Comparison of ENCODE assay signal across 12 cellular contexts in genomic region chr3:134407247-134407640, GRCh38. TPM values are rescaled to one million over a fixed set of nuclear protein-coding genes. Genes with fewer than 3 reads are reported as not detected.
A peak's percentile ranks its signal among the peaks of the same experiment; 100 is the strongest.
DNase-seq lines count a peak whose midpoint lies in the region; ATAC-seq and TF ChIP-seq lines count a peak whose summit lies in the region.
"Had no signal": no experiment of that assay in that cellular context is flagged by ENCODE, and none has a peak within 500 bp of the region (broad histone marks: within the 10 kb centered on the region; RNA-seq: fewer than 3 reads in every experiment).

No MANE protein-coding gene starts in this region.

- H3K9me3 ChIP-seq in ascending aorta, result peaks cover 0 to 3% of the 10 kb centered on the region in 2 donors
- H3K9me3 ChIP-seq in hepatocyte (ENCODE audit: low read depth), result no peaks in the 10 kb centered on the region
- H3K9me3 ChIP-seq in trophoblast cell (ENCODE audit: insufficient read depth, low read depth, low read length), result peaks cover 5% of the 10 kb centered on the region
- H3K9me3 ChIP-seq in T-helper 17 cell (ENCODE audit: control insufficient read depth, low read length, poor library complexity, severe bottlenecking), result no peaks in the 10 kb centered on the region
- H3K9me3 ChIP-seq: neutrophil had no signal

- H4K12ac ChIP-seq in trophoblast cell (ENCODE audit: low read depth, low read length), result peak overlapping the region; percentile 68

- H2AFZ ChIP-seq in hepatocyte (no peak overlapping the region), trophoblast cell (ENCODE audit: insufficient read depth, low read length, poor library complexity) (peak overlapping the region; percentile 80)

- H3K79me1 ChIP-seq in trophoblast cell (ENCODE audit: low read length), result peaks cover 23% of the 10 kb centered on the region

- peaks cover 66% of the 10 kb centered on the region for H3K27me3 Mint-ChIP-seq in T-helper 17 cell
- H3K27me3 Mint-ChIP-seq in effector memory CD8-positive, alpha-beta T cell, result peaks cover 88% of the 10 kb centered on the region in 2 donors

- H2AK5ac ChIP-seq in trophoblast cell (ENCODE audit: low read length), result peak overlapping the region; percentile 39

- H3K36me3 ChIP-seq in ascending aorta (no peaks in the 10 kb centered on the region), hepatocyte (replicated peaks; ENCODE audit: insufficient read depth, low read depth) (no peaks in the 10 kb centered on the region), trophoblast cell (ENCODE audit: control insufficient read depth in 1 of 2, insufficient read depth in 2 of 2, low read length in 2 of 2) (no peaks in the 10 kb centered on the region)
- H3K36me3 ChIP-seq: neutrophil had no signal

- H3K4me3 ChIP-seq in ascending aorta, result peak overlapping the region; percentile 54 to 64
- no peak overlapping the region for H3K4me3 ChIP-seq in hepatocyte
- H3K4me3 ChIP-seq in trophoblast cell (ENCODE audit: low read depth, low read length), result no peak overlapping the region

- H3K27ac ChIP-seq in ascending aorta (no peak overlapping the region), hepatocyte (no peak overlapping the region), trophoblast cell (ENCODE audit: low read depth, low read length) (peak overlapping the region; percentile 95)
- H3K27ac ChIP-seq: neutrophil had no signal

- intact Hi-C loops in ascending aorta (cut with DNase I), result loop anchor here (2.0 kb wide), 1 partner anchor 20 kb away; no protein-coding TSS in a partner anchor

- H3K79me2 ChIP-seq in hepatocyte, result no peaks in the 10 kb centered on the region
- H3K79me2 ChIP-seq in trophoblast cell (ENCODE audit: control insufficient read depth, insufficient read depth, low read length, poor library complexity), result peaks cover 8% of the 10 kb centered on the region

- no peaks in the 10 kb centered on the region for H3K4me1 ChIP-seq in ascending aorta
- peaks cover 10% of the 10 kb centered on the region for H3K4me1 ChIP-seq in hepatocyte (ENCODE audit: insufficient read depth)
- H3K4me1 ChIP-seq in trophoblast cell (ENCODE audit: control insufficient read depth in 1 of 2, insufficient read depth in 2 of 2, low read length in 2 of 2), result peaks cover 15 to 21% of the 10 kb centered on the region in 2 experiments

- peak; percentile 34 for DNase-seq in ELR (ENCODE audit: low read depth)
- DNase-seq in ascending aorta (ENCODE audit: low spot score in 2 of 2), result no peak
- DNase-seq in hepatocyte (ENCODE audit: low spot score), result no peak
- peak; percentile 94 to 96 for DNase-seq in trophoblast cell
- no peak for DNase-seq in T-helper 1 cell
- no peak for DNase-seq in left lobe of liver (ENCODE audit: low spot score)
- DNase-seq in T-helper 17 cell, result no peak
- no peak for DNase-seq in effector memory CD8-positive, alpha-beta T cell
- DNase-seq: activated CD4-positive, alpha-beta T cell treated with anti-CD3 and anti-CD28 coated beads for 1 hour; activated effector memory CD4-positive, alpha-beta T cell treated with Interleukin-2 at 50 U/mL for 16 hours; stimulated activated naive CD8-positive, alpha-beta T cell treated with anti-CD3 and anti-CD28 coated beads, Interleukin-15, amount 100 ng/mL, for 72 hours had no signal

- no peak for ATAC-seq in left lobe of liver
- ATAC-seq in T-helper 17 cell, result no peak
- no peak for ATAC-seq in effector memory CD8-positive, alpha-beta T cell (replicated peaks)
- ATAC-seq: stimulated activated naive CD8-positive, alpha-beta T cell treated with anti-CD3 and anti-CD28 coated beads, Interleukin-15, amount 100 ng/mL, for 72 hours had no signal

- no peaks in the 10 kb centered on the region for H3K27me3 ChIP-seq in ascending aorta
- H3K27me3 ChIP-seq in hepatocyte, result peaks cover 46% of the 10 kb centered on the region
- H3K27me3 ChIP-seq in trophoblast cell (ENCODE audit: insufficient read depth, low read length), result no peaks in the 10 kb centered on the region

- peak overlapping the region; percentile 81 for H4K8ac ChIP-seq in trophoblast cell (ENCODE audit: low read depth, low read length)

- TF ChIP-seq CTCF in ascending aorta (IDR thresholded peaks at IDR 0.05), result no peak
- no peak for TF ChIP-seq CTCF in hepatocyte (IDR thresholded peaks at IDR 0.05; ENCODE audit: poor library complexity)

- H4K20me1 ChIP-seq in hepatocyte (ENCODE audit: insufficient read depth, poor library complexity, severe bottlenecking), result no peaks in the 10 kb centered on the region

- H3K36me3 Mint-ChIP-seq in T-helper 17 cell (ENCODE audit: low read depth), result peaks cover 8% of the 10 kb centered on the region
- no peaks in the 10 kb centered on the region for H3K36me3 Mint-ChIP-seq in effector memory CD8-positive, alpha-beta T cell (ENCODE audit: insufficient read depth)

- 44% methylated on average over 6 of the region's 6 CpGs for WGBS in hepatocyte (ENCODE audit: low lambda C conversion rate, missing lambda C conversion rate)
- no CpG with 5 or more reads among the region's 6 CpGs for WGBS in trophoblast cell (ENCODE audit: extremely low coverage, insufficient coverage, insufficient read length)

- peaks cover 2% of the 10 kb centered on the region for H3K4me1 Mint-ChIP-seq in T-helper 17 cell
- peaks cover 3% of the 10 kb centered on the region in 2 donors for H3K4me1 Mint-ChIP-seq in effector memory CD8-positive, alpha-beta T cell (ENCODE audit: low read depth in 2 of 2)

- H3K9me3 Mint-ChIP-seq in effector memory CD8-positive, alpha-beta T cell, result peaks cover 4 to 7% of the 10 kb centered on the region in 2 donors

- peak overlapping the region; percentile 92 for H2BK120ac ChIP-seq in trophoblast cell (ENCODE audit: insufficient read depth, low read length, poor library complexity)

- H3K14ac ChIP-seq in trophoblast cell (ENCODE audit: low read length), result peak overlapping the region; percentile 77

- peak overlapping the region; percentile 80 for H3K18ac ChIP-seq in trophoblast cell (ENCODE audit: low read length)

- H3K27ac Mint-ChIP-seq in T-helper 17 cell, result no peak overlapping the region
- H3K27ac Mint-ChIP-seq in effector memory CD8-positive, alpha-beta T cell, result no peak overlapping the region
- H3K27ac Mint-ChIP-seq: stimulated activated naive CD8-positive, alpha-beta T cell treated with anti-CD3 and anti-CD28 coated beads, Interleukin-15, amount 100 ng/mL, for 72 hours had no signal

- H2BK5ac ChIP-seq in trophoblast cell (ENCODE audit: low read depth, low read length, poor library complexity), result peak overlapping the region; percentile 91

- peak overlapping the region; percentile 98 for H4K91ac ChIP-seq in trophoblast cell (ENCODE audit: low read depth, low read length)

- H3K23ac ChIP-seq in trophoblast cell (ENCODE audit: low read length), result no peak overlapping the region

- peak overlapping the region; percentile 80 for H3K4ac ChIP-seq in trophoblast cell (ENCODE audit: low read depth, low read length)

- H3K9ac ChIP-seq in trophoblast cell (ENCODE audit: low read length), result no peak overlapping the region

- H3K9me2 ChIP-seq in hepatocyte (replicated peaks; ENCODE audit: insufficient read depth), result no peaks in the 10 kb centered on the region

- H3K4me3 Mint-ChIP-seq in T-helper 17 cell, result no peak overlapping the region
- no peak overlapping the region for H3K4me3 Mint-ChIP-seq in effector memory CD8-positive, alpha-beta T cell

- peak overlapping the region; percentile 64 for H2BK12ac ChIP-seq in trophoblast cell (ENCODE audit: low read length)

- H3K4me2 ChIP-seq in hepatocyte, result peak overlapping the region; percentile 97
- H3K4me2 ChIP-seq in trophoblast cell (ENCODE audit: low read length), result peak overlapping the region; percentile 79

RNA-seq across cellular contexts. Expression of gene AMOTL2, which starts 33.0 kb away (rescaled TPM):
- total RNA-seq in ascending aorta (156 TPM), hepatocyte (71.4 and 81.6 TPM in 2 replicates), left lobe of liver (26.8 TPM), T-helper 17 cell (not detected)
- 63.9 and 74.2 TPM in 2 replicates for polyA plus RNA-seq in hepatocyte
- polyA plus RNA-seq in trophoblast cell (2013), result 83.2 and 85.9 TPM in 2 replicates

Comparison
In these comparisons a context has a peak if more than half of its experiments do, and no peak if none do; other contexts are left out.
1. DNase-seq: peak in ELR (single experiment) and trophoblast cell (2 of 2); none in ascending aorta (0 of 2), hepatocyte (single experiment), T-helper 1 cell (0 of 5), left lobe of liver (single experiment), T-helper 17 cell (0 of 3) and effector memory CD8-positive, alpha-beta T cell (0 of 3).
2. H3K4me3 ChIP-seq: peak in ascending aorta (2 of 2); none in hepatocyte (single experiment) and trophoblast cell (single experiment).
3. RNA of gene AMOTL2, which starts 33.0 kb away (total RNA-seq): 156 TPM in ascending aorta (single experiment), 71.4 to 81.6 TPM in hepatocyte and 26.8 TPM in left lobe of liver (single experiment); not detected in T-helper 17 cell; every median in the first group is over 10 times any median in the second.